Comparison of ENCODE assay signal across 1 cellular context in the genomic region with DNA sequence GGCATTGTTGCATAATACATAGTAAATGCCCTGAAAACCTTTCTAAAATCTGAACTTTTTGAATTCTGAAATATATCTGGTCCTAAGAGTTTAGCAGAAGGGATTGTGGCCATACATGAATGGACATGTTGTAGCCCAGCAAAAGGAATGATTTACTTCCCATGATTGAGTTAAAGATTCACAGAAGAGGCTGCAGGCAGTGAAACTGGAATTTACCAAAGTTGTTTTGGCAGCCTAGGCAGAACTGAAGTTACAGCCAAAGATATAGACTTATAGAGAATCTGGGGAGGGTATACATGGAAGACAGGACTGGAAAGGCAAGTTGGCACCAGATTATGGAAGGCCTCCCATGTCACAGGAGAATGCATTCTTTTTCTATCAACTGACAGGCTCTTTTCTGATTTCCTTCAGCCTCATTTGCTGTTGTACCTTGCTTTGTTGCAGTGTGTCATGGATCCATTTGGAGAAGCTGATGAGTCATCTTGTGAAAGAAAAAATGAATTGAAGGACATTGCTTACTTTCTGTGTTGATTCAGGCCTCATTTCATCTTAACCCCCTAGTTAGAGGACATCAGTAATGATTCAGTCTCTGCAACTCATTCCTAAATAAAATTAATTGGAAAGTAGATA.
TF ChIP-seq lines count a peak whose summit lies in the region.

No MANE protein-coding gene starts in this region.

TF ChIP-seq in HepG2, 621 proteins besides CTCF, POLR2A, EP300 and RAD21 (continued from another document and continues in another):
- TF ChIP-seq, protein P1, sequence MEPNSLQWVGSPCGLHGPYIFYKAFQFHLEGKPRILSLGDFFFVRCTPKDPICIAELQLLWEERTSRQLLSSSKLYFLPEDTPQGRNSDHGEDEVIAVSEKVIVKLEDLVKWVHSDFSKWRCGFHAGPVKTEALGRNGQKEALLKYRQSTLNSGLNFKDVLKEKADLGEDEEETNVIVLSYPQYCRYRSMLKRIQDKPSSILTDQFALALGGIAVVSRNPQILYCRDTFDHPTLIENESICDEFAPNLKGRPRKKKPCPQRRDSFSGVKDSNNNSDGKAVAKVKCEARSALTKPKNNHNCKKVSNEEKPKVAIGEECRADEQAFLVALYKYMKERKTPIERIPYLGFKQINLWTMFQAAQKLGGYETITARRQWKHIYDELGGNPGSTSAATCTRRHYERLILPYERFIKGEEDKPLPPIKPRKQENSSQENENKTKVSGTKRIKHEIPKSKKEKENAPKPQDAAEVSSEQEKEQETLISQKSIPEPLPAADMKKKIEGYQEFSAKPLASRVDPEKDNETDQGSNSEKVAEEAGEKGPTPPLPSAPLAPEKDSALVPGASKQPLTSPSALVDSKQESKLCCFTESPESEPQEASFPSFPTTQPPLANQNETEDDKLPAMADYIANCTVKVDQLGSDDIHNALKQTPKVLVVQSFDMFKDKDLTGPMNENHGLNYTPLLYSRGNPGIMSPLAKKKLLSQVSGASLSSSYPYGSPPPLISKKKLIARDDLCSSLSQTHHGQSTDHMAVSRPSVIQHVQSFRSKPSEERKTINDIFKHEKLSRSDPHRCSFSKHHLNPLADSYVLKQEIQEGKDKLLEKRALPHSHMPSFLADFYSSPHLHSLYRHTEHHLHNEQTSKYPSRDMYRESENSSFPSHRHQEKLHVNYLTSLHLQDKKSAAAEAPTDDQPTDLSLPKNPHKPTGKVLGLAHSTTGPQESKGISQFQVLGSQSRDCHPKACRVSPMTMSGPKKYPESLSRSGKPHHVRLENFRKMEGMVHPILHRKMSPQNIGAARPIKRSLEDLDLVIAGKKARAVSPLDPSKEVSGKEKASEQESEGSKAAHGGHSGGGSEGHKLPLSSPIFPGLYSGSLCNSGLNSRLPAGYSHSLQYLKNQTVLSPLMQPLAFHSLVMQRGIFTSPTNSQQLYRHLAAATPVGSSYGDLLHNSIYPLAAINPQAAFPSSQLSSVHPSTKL (CRISPR knock-in tag; IDR thresholded peaks at IDR 0.05) = peak; percentile 48
- TF ChIP-seq PCBP1 (IDR thresholded peaks at IDR 0.05; ENCODE audit: borderline replicate concordance, low read depth, low read length) (no peak), TCF7L2 (IDR thresholded peaks at IDR 0.05; ENCODE audit: low read depth, low read length) (no peak), SATB2 (CRISPR knock-in tag; IDR thresholded peaks at IDR 0.05) (no peak), ATF1 (CRISPR knock-in tag; IDR thresholded peaks at IDR 0.05) (no peak), NFIC (IDR thresholded peaks at IDR 0.05; ENCODE audit: low read length) (peak; percentile 25; the same call in 1 of the 2 replicates), SRSF1 (optimal IDR thresholded peaks at IDR 0.05; ENCODE audit: low read depth, low read length) (no peak), RFXAP (CRISPR knock-in tag; IDR thresholded peaks at IDR 0.05; ENCODE audit: borderline replicate concordance) (no peak), NCOA1 (CRISPR knock-in tag; IDR thresholded peaks at IDR 0.05) (no peak), ZC3H13 (CRISPR knock-in tag; IDR thresholded peaks at IDR 0.05) (no peak), TEAD2 (CRISPR knock-in tag; IDR thresholded peaks at IDR 0.05) (no peak), FOSL1 (CRISPR knock-in tag; IDR thresholded peaks at IDR 0.05; ENCODE audit: borderline replicate concordance) (peak; percentile 60; the same call in 1 of the 2 replicates), ZNF143 (CRISPR knock-in tag; IDR thresholded peaks at IDR 0.05) (no peak), ZNF343 (CRISPR knock-in tag; IDR thresholded peaks at IDR 0.05) (no peak), ZNF337 (CRISPR knock-in tag; IDR thresholded peaks at IDR 0.05; ENCODE audit: borderline replicate concordance, low read depth) (no peak), SIN3A (IDR thresholded peaks at IDR 0.05; ENCODE audit: borderline replicate concordance, low read depth, low read length) (no peak), ZNF232 (CRISPR knock-in tag; IDR thresholded peaks at IDR 0.05; ENCODE audit: borderline replicate concordance) (no peak), CEBPB (IDR thresholded peaks at IDR 0.05; ENCODE audit: borderline replicate concordance, low read depth, low read length) (0 out of 2 replicates have a peak, but pooled peaks have one; percentile 4), SOX5 (CRISPR knock-in tag; IDR thresholded peaks at IDR 0.05; ENCODE audit: borderline replicate concordance) (no peak), ZNF776 (CRISPR knock-in tag; IDR thresholded peaks at IDR 0.05) (no peak), FOSL2 (CRISPR knock-in tag; IDR thresholded peaks at IDR 0.05) (peak; percentile 87), SAP130 (CRISPR knock-in tag; IDR thresholded peaks at IDR 0.05; ENCODE audit: low read depth) (0 out of 2 replicates have a peak, but pooled peaks have one; percentile 13), BCL6 (CRISPR knock-in tag; IDR thresholded peaks at IDR 0.05) (no peak), ZFAT (CRISPR knock-in tag; conservative IDR thresholded peaks at IDR 0.05) (no peak), TBX2 (CRISPR knock-in tag; IDR thresholded peaks at IDR 0.05; ENCODE audit: borderline replicate concordance) (no peak), EEA1 (CRISPR knock-in tag; IDR thresholded peaks at IDR 0.05; ENCODE audit: borderline replicate concordance) (no peak), ZNF564 (CRISPR knock-in tag; IDR thresholded peaks at IDR 0.05) (no peak), ASH2L (IDR thresholded peaks at IDR 0.05; ENCODE audit: insufficient read length, low read depth, low read length) (peak; percentile 33), MTA3 (CRISPR knock-in tag; IDR thresholded peaks at IDR 0.05) (no peak), ZNF614 (CRISPR knock-in tag; IDR thresholded peaks at IDR 0.05; ENCODE audit: borderline replicate concordance) (0 out of 2 replicates have a peak, but pooled peaks have one; percentile 31), FOXA3 (CRISPR knock-in tag; IDR thresholded peaks at IDR 0.05) (peak; percentile 40; the same call in 1 of the 2 replicates), HMG20A (CRISPR knock-in tag; IDR thresholded peaks at IDR 0.05; ENCODE audit: borderline replicate concordance) (no peak), ZFP36 (IDR thresholded peaks at IDR 0.05; ENCODE audit: borderline replicate concordance, low read depth, low read length, partially characterized antibody) (no peak), ZNF292 (CRISPR knock-in tag; IDR thresholded peaks at IDR 0.05; ENCODE audit: borderline replicate concordance, low read depth) (0 out of 2 replicates have a peak, but pooled peaks have one; percentile 22), ELF3 (CRISPR knock-in tag; IDR thresholded peaks at IDR 0.05) (no peak), ZNF644 (CRISPR knock-in tag; IDR thresholded peaks at IDR 0.05; ENCODE audit: low read depth) (peak; percentile 80; the same call in 1 of the 2 replicates), XRCC5 (optimal IDR thresholded peaks at IDR 0.05; ENCODE audit: low read length) (no peak)
- TF ChIP-seq, protein P2, sequence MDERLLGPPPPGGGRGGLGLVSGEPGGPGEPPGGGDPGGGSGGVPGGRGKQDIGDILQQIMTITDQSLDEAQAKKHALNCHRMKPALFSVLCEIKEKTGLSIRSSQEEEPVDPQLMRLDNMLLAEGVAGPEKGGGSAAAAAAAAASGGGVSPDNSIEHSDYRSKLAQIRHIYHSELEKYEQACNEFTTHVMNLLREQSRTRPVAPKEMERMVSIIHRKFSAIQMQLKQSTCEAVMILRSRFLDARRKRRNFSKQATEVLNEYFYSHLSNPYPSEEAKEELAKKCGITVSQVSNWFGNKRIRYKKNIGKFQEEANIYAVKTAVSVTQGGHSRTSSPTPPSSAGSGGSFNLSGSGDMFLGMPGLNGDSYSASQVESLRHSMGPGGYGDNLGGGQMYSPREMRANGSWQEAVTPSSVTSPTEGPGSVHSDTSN (CRISPR knock-in tag; IDR thresholded peaks at IDR 0.05) = no peak
- TF ChIP-seq, protein P3, sequence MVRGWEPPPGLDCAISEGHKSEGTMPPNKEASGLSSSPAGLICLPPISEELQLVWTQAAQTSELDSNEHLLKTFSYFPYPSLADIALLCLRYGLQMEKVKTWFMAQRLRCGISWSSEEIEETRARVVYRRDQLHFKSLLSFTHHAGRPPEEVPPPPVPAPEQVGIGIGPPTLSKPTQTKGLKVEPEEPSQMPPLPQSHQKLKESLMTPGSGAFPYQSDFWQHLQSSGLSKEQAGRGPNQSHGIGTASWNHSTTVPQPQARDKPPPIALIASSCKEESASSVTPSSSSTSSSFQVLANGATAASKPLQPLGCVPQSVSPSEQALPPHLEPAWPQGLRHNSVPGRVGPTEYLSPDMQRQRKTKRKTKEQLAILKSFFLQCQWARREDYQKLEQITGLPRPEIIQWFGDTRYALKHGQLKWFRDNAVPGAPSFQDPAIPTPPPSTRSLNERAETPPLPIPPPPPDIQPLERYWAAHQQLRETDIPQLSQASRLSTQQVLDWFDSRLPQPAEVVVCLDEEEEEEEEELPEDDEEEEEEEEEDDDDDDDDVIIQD (CRISPR knock-in tag; IDR thresholded peaks at IDR 0.05; ENCODE audit: low read depth) = peak; percentile 26; the same call in 1 of the 2 replicates
- TF ChIP-seq, protein P4, sequence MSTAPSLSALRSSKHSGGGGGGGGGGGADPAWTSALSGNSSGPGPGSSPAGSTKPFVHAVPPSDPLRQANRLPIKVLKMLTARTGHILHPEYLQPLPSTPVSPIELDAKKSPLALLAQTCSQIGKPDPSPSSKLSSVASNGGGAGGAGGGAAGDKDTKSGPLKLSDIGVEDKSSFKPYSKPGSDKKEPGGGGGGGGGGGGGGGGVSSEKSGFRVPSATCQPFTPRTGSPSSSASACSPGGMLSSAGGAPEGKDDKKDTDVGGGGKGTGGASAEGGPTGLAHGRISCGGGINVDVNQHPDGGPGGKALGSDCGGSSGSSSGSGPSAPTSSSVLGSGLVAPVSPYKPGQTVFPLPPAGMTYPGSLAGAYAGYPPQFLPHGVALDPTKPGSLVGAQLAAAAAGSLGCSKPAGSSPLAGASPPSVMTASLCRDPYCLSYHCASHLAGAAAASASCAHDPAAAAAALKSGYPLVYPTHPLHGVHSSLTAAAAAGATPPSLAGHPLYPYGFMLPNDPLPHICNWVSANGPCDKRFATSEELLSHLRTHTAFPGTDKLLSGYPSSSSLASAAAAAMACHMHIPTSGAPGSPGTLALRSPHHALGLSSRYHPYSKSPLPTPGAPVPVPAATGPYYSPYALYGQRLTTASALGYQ (CRISPR knock-in tag; IDR thresholded peaks at IDR 0.05) = no peak
- TF ChIP-seq, protein P5, sequence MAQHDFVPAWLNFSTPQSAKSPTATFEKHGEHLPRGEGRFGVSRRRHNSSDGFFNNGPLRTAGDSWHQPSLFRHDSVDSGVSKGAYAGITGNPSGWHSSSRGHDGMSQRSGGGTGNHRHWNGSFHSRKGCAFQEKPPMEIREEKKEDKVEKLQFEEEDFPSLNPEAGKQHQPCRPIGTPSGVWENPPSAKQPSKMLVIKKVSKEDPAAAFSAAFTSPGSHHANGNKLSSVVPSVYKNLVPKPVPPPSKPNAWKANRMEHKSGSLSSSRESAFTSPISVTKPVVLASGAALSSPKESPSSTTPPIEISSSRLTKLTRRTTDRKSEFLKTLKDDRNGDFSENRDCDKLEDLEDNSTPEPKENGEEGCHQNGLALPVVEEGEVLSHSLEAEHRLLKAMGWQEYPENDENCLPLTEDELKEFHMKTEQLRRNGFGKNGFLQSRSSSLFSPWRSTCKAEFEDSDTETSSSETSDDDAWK (CRISPR knock-in tag; IDR thresholded peaks at IDR 0.05) = no peak
- TF ChIP-seq, protein P6, sequence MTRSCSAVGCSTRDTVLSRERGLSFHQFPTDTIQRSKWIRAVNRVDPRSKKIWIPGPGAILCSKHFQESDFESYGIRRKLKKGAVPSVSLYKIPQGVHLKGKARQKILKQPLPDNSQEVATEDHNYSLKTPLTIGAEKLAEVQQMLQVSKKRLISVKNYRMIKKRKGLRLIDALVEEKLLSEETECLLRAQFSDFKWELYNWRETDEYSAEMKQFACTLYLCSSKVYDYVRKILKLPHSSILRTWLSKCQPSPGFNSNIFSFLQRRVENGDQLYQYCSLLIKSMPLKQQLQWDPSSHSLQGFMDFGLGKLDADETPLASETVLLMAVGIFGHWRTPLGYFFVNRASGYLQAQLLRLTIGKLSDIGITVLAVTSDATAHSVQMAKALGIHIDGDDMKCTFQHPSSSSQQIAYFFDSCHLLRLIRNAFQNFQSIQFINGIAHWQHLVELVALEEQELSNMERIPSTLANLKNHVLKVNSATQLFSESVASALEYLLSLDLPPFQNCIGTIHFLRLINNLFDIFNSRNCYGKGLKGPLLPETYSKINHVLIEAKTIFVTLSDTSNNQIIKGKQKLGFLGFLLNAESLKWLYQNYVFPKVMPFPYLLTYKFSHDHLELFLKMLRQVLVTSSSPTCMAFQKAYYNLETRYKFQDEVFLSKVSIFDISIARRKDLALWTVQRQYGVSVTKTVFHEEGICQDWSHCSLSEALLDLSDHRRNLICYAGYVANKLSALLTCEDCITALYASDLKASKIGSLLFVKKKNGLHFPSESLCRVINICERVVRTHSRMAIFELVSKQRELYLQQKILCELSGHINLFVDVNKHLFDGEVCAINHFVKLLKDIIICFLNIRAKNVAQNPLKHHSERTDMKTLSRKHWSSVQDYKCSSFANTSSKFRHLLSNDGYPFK (CRISPR knock-in tag; IDR thresholded peaks at IDR 0.05; ENCODE audit: borderline replicate concordance) = no peak
- TF ChIP-seq, protein P7, sequence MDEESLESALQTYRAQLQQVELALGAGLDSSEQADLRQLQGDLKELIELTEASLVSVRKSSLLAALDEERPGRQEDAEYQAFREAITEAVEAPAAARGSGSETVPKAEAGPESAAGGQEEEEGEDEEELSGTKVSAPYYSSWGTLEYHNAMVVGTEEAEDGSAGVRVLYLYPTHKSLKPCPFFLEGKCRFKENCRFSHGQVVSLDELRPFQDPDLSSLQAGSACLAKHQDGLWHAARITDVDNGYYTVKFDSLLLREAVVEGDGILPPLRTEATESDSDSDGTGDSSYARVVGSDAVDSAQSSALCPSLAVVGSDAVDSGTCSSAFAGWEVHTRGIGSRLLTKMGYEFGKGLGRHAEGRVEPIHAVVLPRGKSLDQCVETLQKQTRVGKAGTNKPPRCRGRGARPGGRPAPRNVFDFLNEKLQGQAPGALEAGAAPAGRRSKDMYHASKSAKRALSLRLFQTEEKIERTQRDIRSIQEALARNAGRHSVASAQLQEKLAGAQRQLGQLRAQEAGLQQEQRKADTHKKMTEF (CRISPR knock-in tag; IDR thresholded peaks at IDR 0.05) = peak; percentile 49
- TF ChIP-seq, protein P8, sequence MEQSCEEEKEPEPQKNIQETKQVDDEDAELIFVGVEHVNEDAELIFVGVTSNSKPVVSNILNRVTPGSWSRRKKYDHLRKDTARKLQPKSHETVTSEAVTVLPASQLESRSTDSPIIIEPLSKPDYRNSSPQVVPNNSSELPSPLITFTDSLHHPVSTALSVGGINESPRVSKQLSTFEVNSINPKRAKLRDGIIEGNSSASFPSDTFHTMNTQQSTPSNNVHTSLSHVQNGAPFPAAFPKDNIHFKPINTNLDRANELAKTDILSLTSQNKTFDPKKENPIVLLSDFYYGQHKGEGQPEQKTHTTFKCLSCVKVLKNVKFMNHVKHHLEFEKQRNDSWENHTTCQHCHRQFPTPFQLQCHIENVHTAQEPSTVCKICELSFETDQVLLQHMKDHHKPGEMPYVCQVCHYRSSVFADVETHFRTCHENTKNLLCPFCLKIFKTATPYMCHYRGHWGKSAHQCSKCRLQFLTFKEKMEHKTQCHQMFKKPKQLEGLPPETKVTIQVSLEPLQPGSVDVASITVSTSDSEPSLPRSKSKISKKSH (CRISPR knock-in tag; IDR thresholded peaks at IDR 0.05; ENCODE audit: borderline replicate concordance) = no peak
- TF ChIP-seq, protein P9, sequence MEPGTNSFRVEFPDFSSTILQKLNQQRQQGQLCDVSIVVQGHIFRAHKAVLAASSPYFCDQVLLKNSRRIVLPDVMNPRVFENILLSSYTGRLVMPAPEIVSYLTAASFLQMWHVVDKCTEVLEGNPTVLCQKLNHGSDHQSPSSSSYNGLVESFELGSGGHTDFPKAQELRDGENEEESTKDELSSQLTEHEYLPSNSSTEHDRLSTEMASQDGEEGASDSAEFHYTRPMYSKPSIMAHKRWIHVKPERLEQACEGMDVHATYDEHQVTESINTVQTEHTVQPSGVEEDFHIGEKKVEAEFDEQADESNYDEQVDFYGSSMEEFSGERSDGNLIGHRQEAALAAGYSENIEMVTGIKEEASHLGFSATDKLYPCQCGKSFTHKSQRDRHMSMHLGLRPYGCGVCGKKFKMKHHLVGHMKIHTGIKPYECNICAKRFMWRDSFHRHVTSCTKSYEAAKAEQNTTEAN (CRISPR knock-in tag; conservative IDR thresholded peaks at IDR 0.05) = no peak
